8 cellular contexts compared by ENCODE assay signal in the genomic region with DNA sequence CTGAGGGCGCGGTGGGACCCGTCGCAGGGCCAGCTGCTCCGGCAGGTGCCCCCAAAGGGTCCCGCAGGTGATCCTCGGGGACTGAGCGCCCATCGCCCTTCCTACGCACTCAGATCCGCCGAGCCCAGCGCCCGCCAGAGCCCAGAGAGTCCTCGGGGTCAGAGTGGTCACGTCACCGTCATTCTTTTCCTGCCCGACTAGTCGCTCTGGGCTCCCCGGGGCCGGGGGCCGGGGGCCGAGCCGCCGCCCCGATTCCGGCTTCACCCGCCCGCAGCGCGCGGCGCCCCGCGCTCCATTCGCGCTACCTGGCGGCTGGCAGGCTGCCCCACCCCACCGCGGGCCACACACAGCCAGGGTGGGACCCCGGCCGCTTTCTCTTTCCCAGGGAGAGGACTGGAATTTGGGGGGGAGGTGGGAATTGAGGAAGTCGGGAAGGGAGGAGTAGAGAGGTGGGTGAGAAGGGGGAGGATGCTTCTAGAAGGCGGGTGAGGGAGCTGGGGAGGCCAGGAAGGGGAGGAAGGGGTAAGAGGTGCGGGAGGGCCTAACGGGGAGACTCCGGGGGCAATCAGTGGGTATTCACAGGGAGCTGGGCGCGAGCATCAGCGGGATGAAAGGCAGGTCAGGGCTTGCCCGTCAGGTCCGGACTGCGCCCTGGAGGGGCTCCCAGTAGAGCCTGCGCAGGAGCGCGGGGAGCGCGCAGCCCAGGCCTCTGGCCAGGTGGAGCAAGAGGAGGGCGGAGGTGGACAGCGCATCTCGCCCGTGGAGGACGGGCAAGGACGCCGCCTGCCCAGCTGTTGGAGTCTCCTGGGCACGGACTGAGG. TPM values are rescaled to one million over a fixed set of nuclear protein-coding genes. Genes with fewer than 3 reads are reported as not detected.
DNase-seq lines count a peak whose midpoint lies in the region; ATAC-seq, FAIRE-seq and TF ChIP-seq lines count a peak whose summit lies in the region.

No MANE protein-coding gene starts in this region.

- FAIRE-seq in astrocyte (lab: Jason Lieb, UNC) (no peak), small intestine (lab: Jason Lieb, UNC) (no peak)

- H3K4me1 ChIP-seq in BLaER1: peaks cover 21% of the 10 kb centered on the region
- peaks cover 19% of the 10 kb centered on the region for H3K4me1 ChIP-seq in astrocyte (ENCODE audit: insufficient read depth, low read length)
- peaks cover 0 to 3% of the 10 kb centered on the region in 2 donors for H3K4me1 ChIP-seq in small intestine (ENCODE audit: control insufficient read depth in 2 of 2, insufficient read depth in 1 of 2, low read depth in 1 of 2, low read length in 1 of 2)

- H3K36me3 ChIP-seq in BLaER1: no peaks in the 10 kb centered on the region
- H3K36me3 ChIP-seq in astrocyte (ENCODE audit: insufficient read depth, low read length): no peaks in the 10 kb centered on the region
- H3K36me3 ChIP-seq in small intestine (ENCODE audit: control insufficient read depth in 2 of 2, insufficient read depth in 2 of 2, low read length in 2 of 2): no peaks in the 10 kb centered on the region

- peak overlapping the region; percentile 77 for H2AFZ ChIP-seq in astrocyte (ENCODE audit: low read depth, low read length)

- H3K27ac ChIP-seq in BLaER1 (peak overlapping the region; percentile 47; the same call in 1 of the 2 replicates), astrocyte (ENCODE audit: low read depth, low read length) (no peak overlapping the region), small intestine (ENCODE audit: low read depth in 1 of 2, low read length in 1 of 2) (peak overlapping the region in 1 of 2 donors; percentile 80)

- ATAC-seq in GM18907 (IDR thresholded peaks at IDR 0.05; ENCODE audit: unreplicated experiment) (no peak), HG03457 (IDR thresholded peaks at IDR 0.05; ENCODE audit: unreplicated experiment) (no peak)

- peak overlapping the region; percentile 77 for H3K27ac Mint-ChIP-seq in astrocyte (ENCODE audit: unreplicated experiment)

- peak overlapping the region; percentile 83 for H3K4me3 Mint-ChIP-seq in astrocyte (ENCODE audit: unreplicated experiment)

- WGBS in small intestine, 3 donors: 2 to 6% (median 2%) methylated on average over 63 to 66 of the region's 66 CpGs

- no peaks in the 10 kb centered on the region for H3K9me3 Mint-ChIP-seq in astrocyte (ENCODE audit: unreplicated experiment)

- no peaks in the 10 kb centered on the region for H3K9me3 ChIP-seq in BLaER1
- no peaks in the 10 kb centered on the region for H3K9me3 ChIP-seq in astrocyte (ENCODE audit: insufficient read depth, low read depth, low read length)
- H3K9me3 ChIP-seq in iPS-18c (ENCODE audit: control insufficient read depth, insufficient read depth, low read length): no peaks in the 10 kb centered on the region
- no peaks in the 10 kb centered on the region for H3K9me3 ChIP-seq in small intestine (ENCODE audit: control insufficient read depth, low read depth)

- no peaks in the 10 kb centered on the region for H3K79me2 ChIP-seq in astrocyte (ENCODE audit: insufficient read depth, low read length)

- no peak for TF ChIP-seq CTCF in LNCaP clone FGC (IDR thresholded peaks at IDR 0.05; ENCODE audit: control insufficient read depth, extremely low read depth, insufficient read depth)
- TF ChIP-seq CTCF in astrocyte (IDR thresholded peaks at IDR 0.05; ENCODE audit: insufficient read depth, low read depth, low read length): no peak

- H3K4me2 ChIP-seq in BLaER1 (peak overlapping the region; percentile 97), astrocyte (ENCODE audit: low read length) (peak overlapping the region; percentile 93)

- H4K20me1 ChIP-seq in BLaER1 (no peaks in the 10 kb centered on the region), astrocyte (ENCODE audit: insufficient read depth, low read length) (no peaks in the 10 kb centered on the region)

- H3K4me1 Mint-ChIP-seq in astrocyte (ENCODE audit: low read depth, unreplicated experiment): peaks cover 18% of the 10 kb centered on the region

- H3K27me3 Mint-ChIP-seq in astrocyte (ENCODE audit: low read depth, unreplicated experiment): peaks cover 7% of the 10 kb centered on the region

- peak overlapping the region; percentile 77 for H3K4me3 ChIP-seq in BLaER1
- H3K4me3 ChIP-seq in LNCaP clone FGC (ENCODE audit: low read depth, low read length): peak overlapping the region; percentile 42
- H3K4me3 ChIP-seq in astrocyte (ENCODE audit: insufficient read depth, low read depth, low read length): peak overlapping the region; percentile 54
- peak overlapping the region; percentile 77 for H3K4me3 ChIP-seq in iPS-18c (ENCODE audit: insufficient read depth, low read depth, low read length)
- H3K4me3 ChIP-seq in small intestine (ENCODE audit: low read depth in 1 of 2, low read length in 2 of 2): peak overlapping the region; percentile 30 to 42

- H3K9ac ChIP-seq in BLaER1 (peak overlapping the region; percentile 69), astrocyte (ENCODE audit: low read length) (peak overlapping the region; percentile 16)

- H3K27me3 ChIP-seq in BLaER1 (peaks cover 45% of the 10 kb centered on the region), astrocyte (ENCODE audit: insufficient read depth, low read length) (peaks cover 38% of the 10 kb centered on the region), small intestine (ENCODE audit: control insufficient read depth in 2 of 2, insufficient read depth in 2 of 2, low read length in 2 of 2) (peaks cover 3 to 14% of the 10 kb centered on the region in 2 donors)

- H3K36me3 Mint-ChIP-seq in astrocyte (ENCODE audit: low read depth, unreplicated experiment): no peaks in the 10 kb centered on the region

- DNase-seq in LNCaP clone FGC (ENCODE audit: low read depth) (no peak), astrocyte (ENCODE audit: low read depth) (no peak), small intestine (no peak), pons (ENCODE audit: low spot score) (no peak)

RNA-seq across cellular contexts. Expression of gene EPHB3, which starts 36.0 kb away (rescaled TPM):
- total RNA-seq in astrocyte: 17.2 and 27.0 TPM in 2 replicates
- polyA plus RNA-seq in small intestine: 10 to 100 TPM in 1 of 3 donors, under 1 TPM in 2; 0.27 to 16.7 (median 0.67) TPM
